Comparison of ENCODE assay signal across 2 cellular contexts in the genomic region with DNA sequence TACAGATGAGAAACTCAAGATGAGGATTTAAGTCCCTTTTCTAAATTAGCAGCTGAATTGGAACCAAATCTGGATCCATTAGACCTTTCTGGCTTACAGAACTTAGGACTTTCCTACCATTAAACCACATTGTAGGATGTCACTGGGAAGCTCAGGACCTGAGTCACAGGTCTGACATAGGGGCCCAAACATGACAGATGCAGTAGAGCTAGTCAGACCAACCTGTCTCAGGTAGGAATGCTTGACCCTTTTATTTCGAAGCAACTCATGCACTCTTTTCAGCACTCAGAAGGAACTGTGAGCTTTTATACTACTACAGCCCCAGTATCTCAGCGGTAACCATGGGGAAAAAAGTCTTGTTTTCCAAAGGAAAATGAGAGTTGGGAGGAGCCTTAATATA.
TF ChIP-seq lines count a peak whose summit lies in the region.

No MANE protein-coding gene starts in this region.

TF ChIP-seq in IMR-90, 13 proteins besides CTCF, POLR2A, EP300 and RAD21:
- no peak for TF ChIP-seq CEBPB (IDR thresholded peaks at IDR 0.05; ENCODE audit: low read depth, low read length)
- no peak for TF ChIP-seq MAFK (IDR thresholded peaks at IDR 0.05; ENCODE audit: low read depth, low read length)
- TF ChIP-seq RCOR1 (IDR thresholded peaks at IDR 0.05; ENCODE audit: insufficient replicate concordance, low read length), result no peak
- no peak for TF ChIP-seq SMC3 (IDR thresholded peaks at IDR 0.05; ENCODE audit: low read depth, low read length)
- TF ChIP-seq BHLHE40 (IDR thresholded peaks at IDR 0.05; ENCODE audit: low read depth, low read length), result no peak
- TF ChIP-seq NFE2L2 (IDR thresholded peaks at IDR 0.05; ENCODE audit: low read depth, low read length), result no peak
- TF ChIP-seq FOS (IDR thresholded peaks at IDR 0.05; ENCODE audit: low read depth, low read length), result no peak
- TF ChIP-seq, protein P1, sequence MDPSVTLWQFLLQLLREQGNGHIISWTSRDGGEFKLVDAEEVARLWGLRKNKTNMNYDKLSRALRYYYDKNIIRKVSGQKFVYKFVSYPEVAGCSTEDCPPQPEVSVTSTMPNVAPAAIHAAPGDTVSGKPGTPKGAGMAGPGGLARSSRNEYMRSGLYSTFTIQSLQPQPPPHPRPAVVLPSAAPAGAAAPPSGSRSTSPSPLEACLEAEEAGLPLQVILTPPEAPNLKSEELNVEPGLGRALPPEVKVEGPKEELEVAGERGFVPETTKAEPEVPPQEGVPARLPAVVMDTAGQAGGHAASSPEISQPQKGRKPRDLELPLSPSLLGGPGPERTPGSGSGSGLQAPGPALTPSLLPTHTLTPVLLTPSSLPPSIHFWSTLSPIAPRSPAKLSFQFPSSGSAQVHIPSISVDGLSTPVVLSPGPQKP (IDR thresholded peaks at IDR 0.05; ENCODE audit: borderline replicate concordance, low read depth, low read length), result no peak
- no peak for TF ChIP-seq CHD1 (IDR thresholded peaks at IDR 0.05; ENCODE audit: low read depth, low read length)
- TF ChIP-seq, protein P2, sequence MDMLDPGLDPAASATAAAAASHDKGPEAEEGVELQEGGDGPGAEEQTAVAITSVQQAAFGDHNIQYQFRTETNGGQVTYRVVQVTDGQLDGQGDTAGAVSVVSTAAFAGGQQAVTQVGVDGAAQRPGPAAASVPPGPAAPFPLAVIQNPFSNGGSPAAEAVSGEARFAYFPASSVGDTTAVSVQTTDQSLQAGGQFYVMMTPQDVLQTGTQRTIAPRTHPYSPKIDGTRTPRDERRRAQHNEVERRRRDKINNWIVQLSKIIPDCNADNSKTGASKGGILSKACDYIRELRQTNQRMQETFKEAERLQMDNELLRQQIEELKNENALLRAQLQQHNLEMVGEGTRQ (IDR thresholded peaks at IDR 0.05; ENCODE audit: low read depth, low read length), result no peak
- TF ChIP-seq MXI1 (IDR thresholded peaks at IDR 0.05; ENCODE audit: borderline replicate concordance, low read depth, low read length), result no peak
- no peak for TF ChIP-seq RFX5 (IDR thresholded peaks at IDR 0.05; ENCODE audit: low read depth, low read length)
- no peak for TF ChIP-seq MAZ (IDR thresholded peaks at IDR 0.05; ENCODE audit: borderline replicate concordance, low read depth, low read length)

TF ChIP-seq in GM12878, 131 proteins besides CTCF, POLR2A, EP300 and RAD21:
- TF ChIP-seq, protein P3, sequence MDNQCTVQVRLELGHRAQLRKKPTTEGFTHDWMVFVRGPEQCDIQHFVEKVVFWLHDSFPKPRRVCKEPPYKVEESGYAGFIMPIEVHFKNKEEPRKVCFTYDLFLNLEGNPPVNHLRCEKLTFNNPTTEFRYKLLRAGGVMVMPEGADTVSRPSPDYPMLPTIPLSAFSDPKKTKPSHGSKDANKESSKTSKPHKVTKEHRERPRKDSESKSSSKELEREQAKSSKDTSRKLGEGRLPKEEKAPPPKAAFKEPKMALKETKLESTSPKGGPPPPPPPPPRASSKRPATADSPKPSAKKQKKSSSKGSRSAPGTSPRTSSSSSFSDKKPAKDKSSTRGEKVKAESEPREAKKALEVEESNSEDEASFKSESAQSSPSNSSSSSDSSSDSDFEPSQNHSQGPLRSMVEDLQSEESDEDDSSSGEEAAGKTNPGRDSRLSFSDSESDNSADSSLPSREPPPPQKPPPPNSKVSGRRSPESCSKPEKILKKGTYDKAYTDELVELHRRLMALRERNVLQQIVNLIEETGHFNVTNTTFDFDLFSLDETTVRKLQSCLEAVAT (IDR thresholded peaks at IDR 0.05), result no peak
- TF ChIP-seq, protein P4, sequence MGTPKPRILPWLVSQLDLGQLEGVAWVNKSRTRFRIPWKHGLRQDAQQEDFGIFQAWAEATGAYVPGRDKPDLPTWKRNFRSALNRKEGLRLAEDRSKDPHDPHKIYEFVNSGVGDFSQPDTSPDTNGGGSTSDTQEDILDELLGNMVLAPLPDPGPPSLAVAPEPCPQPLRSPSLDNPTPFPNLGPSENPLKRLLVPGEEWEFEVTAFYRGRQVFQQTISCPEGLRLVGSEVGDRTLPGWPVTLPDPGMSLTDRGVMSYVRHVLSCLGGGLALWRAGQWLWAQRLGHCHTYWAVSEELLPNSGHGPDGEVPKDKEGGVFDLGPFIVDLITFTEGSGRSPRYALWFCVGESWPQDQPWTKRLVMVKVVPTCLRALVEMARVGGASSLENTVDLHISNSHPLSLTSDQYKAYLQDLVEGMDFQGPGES (IDR thresholded peaks at IDR 0.05), result no peak
- TF ChIP-seq RB1 (IDR thresholded peaks at IDR 0.05; ENCODE audit: borderline replicate concordance) (no peak), BHLHE40 (IDR thresholded peaks at IDR 0.05; ENCODE audit: borderline replicate concordance in 1 of 2, low read depth in 2 of 2, low read length in 1 of 2) (no peak), GABPA (IDR thresholded peaks at IDR 0.05; ENCODE audit: low read depth) (no peak), ZNF217 (IDR thresholded peaks at IDR 0.05) (no peak), MYB (IDR thresholded peaks at IDR 0.05; ENCODE audit: borderline replicate concordance, low read depth, low read length) (no peak), SUZ12 (IDR thresholded peaks at IDR 0.05; ENCODE audit: unreplicated experiment) (no peak), ETV6 (conservative IDR thresholded peaks at IDR 0.05 in 1 of 2, IDR thresholded peaks at IDR 0.05 in 1 of 2; ENCODE audit: borderline replicate concordance in 1 of 2, low read depth in 1 of 2) (no peak), KLF5 (IDR thresholded peaks at IDR 0.05; ENCODE audit: partially characterized antibody) (no peak), CBX3 (IDR thresholded peaks at IDR 0.05; ENCODE audit: borderline replicate concordance, low read depth) (no peak), TAF1 (IDR thresholded peaks at IDR 0.05; ENCODE audit: borderline replicate concordance, low read depth, low read length) (no peak), MTA2 (IDR thresholded peaks at IDR 0.05; ENCODE audit: low read depth) (no peak)
- TF ChIP-seq, protein P5, sequence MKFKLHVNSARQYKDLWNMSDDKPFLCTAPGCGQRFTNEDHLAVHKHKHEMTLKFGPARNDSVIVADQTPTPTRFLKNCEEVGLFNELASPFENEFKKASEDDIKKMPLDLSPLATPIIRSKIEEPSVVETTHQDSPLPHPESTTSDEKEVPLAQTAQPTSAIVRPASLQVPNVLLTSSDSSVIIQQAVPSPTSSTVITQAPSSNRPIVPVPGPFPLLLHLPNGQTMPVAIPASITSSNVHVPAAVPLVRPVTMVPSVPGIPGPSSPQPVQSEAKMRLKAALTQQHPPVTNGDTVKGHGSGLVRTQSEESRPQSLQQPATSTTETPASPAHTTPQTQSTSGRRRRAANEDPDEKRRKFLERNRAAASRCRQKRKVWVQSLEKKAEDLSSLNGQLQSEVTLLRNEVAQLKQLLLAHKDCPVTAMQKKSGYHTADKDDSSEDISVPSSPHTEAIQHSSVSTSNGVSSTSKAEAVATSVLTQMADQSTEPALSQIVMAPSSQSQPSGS (IDR thresholded peaks at IDR 0.05; ENCODE audit: low read length), result no peak
- TF ChIP-seq, protein P6, sequence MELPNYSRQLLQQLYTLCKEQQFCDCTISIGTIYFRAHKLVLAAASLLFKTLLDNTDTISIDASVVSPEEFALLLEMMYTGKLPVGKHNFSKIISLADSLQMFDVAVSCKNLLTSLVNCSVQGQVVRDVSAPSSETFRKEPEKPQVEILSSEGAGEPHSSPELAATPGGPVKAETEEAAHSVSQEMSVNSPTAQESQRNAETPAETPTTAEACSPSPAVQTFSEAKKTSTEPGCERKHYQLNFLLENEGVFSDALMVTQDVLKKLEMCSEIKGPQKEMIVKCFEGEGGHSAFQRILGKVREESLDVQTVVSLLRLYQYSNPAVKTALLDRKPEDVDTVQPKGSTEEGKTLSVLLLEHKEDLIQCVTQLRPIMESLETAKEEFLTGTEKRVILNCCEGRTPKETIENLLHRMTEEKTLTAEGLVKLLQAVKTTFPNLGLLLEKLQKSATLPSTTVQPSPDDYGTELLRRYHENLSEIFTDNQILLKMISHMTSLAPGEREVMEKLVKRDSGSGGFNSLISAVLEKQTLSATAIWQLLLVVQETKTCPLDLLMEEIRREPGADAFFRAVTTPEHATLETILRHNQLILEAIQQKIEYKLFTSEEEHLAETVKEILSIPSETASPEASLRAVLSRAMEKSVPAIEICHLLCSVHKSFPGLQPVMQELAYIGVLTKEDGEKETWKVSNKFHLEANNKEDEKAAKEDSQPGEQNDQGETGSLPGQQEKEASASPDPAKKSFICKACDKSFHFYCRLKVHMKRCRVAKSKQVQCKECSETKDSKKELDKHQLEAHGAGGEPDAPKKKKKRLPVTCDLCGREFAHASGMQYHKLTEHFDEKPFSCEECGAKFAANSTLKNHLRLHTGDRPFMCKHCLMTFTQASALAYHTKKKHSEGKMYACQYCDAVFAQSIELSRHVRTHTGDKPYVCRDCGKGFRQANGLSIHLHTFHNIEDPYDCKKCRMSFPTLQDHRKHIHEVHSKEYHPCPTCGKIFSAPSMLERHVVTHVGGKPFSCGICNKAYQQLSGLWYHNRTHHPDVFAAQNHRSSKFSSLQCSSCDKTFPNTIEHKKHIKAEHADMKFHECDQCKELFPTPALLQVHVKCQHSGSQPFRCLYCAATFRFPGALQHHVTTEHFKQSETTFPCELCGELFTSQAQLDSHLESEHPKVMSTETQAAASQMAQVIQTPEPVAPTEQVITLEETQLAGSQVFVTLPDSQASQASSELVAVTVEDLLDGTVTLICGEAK (IDR thresholded peaks at IDR 0.05; ENCODE audit: borderline replicate concordance), result no peak
- TF ChIP-seq, protein P7, sequence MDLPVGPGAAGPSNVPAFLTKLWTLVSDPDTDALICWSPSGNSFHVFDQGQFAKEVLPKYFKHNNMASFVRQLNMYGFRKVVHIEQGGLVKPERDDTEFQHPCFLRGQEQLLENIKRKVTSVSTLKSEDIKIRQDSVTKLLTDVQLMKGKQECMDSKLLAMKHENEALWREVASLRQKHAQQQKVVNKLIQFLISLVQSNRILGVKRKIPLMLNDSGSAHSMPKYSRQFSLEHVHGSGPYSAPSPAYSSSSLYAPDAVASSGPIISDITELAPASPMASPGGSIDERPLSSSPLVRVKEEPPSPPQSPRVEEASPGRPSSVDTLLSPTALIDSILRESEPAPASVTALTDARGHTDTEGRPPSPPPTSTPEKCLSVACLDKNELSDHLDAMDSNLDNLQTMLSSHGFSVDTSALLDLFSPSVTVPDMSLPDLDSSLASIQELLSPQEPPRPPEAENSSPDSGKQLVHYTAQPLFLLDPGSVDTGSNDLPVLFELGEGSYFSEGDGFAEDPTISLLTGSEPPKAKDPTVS (IDR thresholded peaks at IDR 0.05; ENCODE audit: low read depth, low read length), result no peak
- TF ChIP-seq, protein P8, sequence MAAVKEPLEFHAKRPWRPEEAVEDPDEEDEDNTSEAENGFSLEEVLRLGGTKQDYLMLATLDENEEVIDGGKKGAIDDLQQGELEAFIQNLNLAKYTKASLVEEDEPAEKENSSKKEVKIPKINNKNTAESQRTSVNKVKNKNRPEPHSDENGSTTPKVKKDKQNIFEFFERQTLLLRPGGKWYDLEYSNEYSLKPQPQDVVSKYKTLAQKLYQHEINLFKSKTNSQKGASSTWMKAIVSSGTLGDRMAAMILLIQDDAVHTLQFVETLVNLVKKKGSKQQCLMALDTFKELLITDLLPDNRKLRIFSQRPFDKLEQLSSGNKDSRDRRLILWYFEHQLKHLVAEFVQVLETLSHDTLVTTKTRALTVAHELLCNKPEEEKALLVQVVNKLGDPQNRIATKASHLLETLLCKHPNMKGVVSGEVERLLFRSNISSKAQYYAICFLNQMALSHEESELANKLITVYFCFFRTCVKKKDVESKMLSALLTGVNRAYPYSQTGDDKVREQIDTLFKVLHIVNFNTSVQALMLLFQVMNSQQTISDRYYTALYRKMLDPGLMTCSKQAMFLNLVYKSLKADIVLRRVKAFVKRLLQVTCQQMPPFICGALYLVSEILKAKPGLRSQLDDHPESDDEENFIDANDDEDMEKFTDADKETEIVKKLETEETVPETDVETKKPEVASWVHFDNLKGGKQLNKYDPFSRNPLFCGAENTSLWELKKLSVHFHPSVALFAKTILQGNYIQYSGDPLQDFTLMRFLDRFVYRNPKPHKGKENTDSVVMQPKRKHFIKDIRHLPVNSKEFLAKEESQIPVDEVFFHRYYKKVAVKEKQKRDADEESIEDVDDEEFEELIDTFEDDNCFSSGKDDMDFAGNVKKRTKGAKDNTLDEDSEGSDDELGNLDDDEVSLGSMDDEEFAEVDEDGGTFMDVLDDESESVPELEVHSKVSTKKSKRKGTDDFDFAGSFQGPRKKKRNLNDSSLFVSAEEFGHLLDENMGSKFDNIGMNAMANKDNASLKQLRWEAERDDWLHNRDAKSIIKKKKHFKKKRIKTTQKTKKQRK (IDR thresholded peaks at IDR 0.05; ENCODE audit: low read depth, low read length), result no peak
